In the genomic region with DNA sequence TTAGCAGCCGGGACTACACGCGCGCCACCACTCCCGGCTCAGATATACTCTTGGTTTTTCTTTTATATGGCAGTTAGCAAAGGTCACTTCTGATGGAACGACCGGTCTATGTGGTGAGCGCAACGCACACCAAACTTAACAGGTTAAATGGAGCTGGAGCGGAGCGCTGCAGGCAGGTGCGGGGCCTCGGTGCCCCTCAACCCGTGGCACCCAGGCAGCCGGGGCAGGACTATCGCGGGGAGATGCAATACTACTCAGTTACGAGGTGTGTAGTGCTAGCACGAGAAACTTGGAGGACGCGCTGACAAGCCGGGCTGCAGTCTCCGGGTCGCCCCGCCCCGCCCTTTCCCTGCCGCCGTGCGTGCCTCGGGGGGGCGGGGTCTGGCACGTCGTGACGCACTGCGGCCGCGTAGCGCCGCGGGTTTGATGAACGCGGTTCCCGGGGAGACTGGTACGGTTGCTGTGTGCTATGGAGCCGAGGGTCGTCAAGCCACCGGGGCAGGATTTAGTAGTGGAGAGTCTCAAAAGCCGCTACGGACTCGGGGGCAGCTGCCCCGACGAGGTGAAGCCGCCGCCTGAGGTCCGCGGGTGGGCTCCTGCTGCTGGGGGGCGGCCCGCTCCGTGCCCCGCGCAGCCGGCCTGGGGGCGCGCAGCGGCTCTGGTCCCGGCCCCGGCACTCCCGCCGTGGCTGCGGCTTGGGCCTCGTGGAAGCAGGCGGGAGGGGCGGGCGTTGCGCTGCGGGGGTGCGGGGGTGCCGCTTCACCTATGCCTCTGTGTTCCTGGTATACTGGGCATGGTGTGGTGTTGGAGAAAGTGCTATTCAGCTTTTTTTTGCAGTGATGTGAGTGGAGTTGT, we compare ENCODE assay signal across 1 cellular context.
TF ChIP-seq lines count a peak whose summit lies in the region.

A gene with protein sequence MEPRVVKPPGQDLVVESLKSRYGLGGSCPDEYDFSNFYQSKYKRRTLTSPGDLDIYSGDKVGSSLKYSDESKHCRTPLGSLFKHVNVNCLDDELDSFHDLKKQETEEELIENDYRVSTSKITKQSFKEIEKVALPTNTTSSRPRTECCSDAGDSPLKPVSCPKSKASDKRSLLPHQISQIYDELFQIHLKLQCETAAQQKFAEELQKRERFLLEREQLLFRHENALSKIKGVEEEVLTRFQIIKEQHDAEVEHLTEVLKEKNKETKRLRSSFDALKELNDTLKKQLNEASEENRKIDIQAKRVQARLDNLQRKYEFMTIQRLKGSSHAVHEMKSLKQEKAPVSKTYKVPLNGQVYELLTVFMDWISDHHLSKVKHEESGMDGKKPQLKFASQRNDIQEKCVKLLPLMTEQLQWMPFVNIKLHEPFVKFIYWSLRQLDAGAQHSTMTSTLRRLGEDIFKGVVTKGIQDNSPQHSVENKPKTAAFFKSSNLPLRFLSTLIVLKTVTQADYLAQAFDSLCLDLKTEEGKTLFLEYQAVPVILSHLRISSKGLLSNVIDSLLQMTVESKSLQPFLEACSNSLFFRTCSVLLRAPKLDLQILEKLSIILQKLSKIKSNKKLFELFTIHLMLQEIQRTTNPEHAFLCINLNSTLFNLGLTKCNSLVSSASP (plus strand): TSS at position 418 of the 855 bp plus-strand sequence. CDS start 52 bp downstream, at position 470.

TF ChIP-seq in HCT116, 20 proteins besides CTCF, POLR2A, EP300 and RAD21 (continued from another document):
- TF ChIP-seq, protein P1, sequence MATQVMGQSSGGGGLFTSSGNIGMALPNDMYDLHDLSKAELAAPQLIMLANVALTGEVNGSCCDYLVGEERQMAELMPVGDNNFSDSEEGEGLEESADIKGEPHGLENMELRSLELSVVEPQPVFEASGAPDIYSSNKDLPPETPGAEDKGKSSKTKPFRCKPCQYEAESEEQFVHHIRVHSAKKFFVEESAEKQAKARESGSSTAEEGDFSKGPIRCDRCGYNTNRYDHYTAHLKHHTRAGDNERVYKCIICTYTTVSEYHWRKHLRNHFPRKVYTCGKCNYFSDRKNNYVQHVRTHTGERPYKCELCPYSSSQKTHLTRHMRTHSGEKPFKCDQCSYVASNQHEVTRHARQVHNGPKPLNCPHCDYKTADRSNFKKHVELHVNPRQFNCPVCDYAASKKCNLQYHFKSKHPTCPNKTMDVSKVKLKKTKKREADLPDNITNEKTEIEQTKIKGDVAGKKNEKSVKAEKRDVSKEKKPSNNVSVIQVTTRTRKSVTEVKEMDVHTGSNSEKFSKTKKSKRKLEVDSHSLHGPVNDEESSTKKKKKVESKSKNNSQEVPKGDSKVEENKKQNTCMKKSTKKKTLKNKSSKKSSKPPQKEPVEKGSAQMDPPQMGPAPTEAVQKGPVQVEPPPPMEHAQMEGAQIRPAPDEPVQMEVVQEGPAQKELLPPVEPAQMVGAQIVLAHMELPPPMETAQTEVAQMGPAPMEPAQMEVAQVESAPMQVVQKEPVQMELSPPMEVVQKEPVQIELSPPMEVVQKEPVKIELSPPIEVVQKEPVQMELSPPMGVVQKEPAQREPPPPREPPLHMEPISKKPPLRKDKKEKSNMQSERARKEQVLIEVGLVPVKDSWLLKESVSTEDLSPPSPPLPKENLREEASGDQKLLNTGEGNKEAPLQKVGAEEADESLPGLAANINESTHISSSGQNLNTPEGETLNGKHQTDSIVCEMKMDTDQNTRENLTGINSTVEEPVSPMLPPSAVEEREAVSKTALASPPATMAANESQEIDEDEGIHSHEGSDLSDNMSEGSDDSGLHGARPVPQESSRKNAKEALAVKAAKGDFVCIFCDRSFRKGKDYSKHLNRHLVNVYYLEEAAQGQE (IDR thresholded peaks at IDR 0.05; ENCODE audit: low read depth), result no peak
- TF ChIP-seq JUND (IDR thresholded peaks at IDR 0.05) (no peak), POLR2AphosphoS5 (IDR thresholded peaks at IDR 0.05; ENCODE audit: low read depth, low read length) (peak; percentile 89), EZH2phosphoT487 (IDR thresholded peaks at IDR 0.05; ENCODE audit: borderline replicate concordance) (no peak), TCF7L2 (IDR thresholded peaks at IDR 0.05; ENCODE audit: borderline replicate concordance, extremely low read depth, insufficient read depth, insufficient read length) (peak; percentile 57), CBX3 (IDR thresholded peaks at IDR 0.05; ENCODE audit: low read depth) (no peak), FOSL1 (IDR thresholded peaks at IDR 0.05; ENCODE audit: low read depth) (no peak)
- TF ChIP-seq, protein P2, sequence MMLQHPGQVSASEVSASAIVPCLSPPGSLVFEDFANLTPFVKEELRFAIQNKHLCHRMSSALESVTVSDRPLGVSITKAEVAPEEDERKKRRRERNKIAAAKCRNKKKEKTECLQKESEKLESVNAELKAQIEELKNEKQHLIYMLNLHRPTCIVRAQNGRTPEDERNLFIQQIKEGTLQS (IDR thresholded peaks at IDR 0.05), result no peak
